1 cellular context compared by ENCODE assay signal in the genomic region with DNA sequence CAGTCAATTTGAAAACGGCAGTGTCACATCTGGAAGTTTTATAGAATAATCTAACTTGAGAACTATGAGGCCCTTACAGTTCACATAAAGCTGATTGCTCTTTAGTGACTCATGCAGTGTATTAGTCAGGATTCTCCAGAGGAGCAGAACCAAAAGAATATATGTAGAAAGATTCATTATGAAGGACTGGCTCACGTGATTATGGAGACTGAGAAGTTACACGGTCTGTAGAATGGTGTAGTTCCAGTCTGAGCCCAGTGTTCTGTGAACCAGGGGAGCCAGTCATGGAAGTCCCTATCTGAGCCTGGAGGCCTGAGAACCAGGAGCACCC.
TF ChIP-seq lines count a peak whose summit lies in the region.

No MANE protein-coding gene starts in this region.

TF ChIP-seq in HepG2, 621 proteins besides CTCF, POLR2A, EP300 and RAD21:
- TF ChIP-seq, protein P1, sequence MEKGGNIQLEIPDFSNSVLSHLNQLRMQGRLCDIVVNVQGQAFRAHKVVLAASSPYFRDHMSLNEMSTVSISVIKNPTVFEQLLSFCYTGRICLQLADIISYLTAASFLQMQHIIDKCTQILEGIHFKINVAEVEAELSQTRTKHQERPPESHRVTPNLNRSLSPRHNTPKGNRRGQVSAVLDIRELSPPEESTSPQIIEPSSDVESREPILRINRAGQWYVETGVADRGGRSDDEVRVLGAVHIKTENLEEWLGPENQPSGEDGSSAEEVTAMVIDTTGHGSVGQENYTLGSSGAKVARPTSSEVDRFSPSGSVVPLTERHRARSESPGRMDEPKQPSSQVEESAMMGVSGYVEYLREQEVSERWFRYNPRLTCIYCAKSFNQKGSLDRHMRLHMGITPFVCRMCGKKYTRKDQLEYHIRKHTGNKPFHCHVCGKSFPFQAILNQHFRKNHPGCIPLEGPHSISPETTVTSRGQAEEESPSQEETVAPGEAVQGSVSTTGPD (CRISPR knock-in tag; IDR thresholded peaks at IDR 0.05): no peak
- TF ChIP-seq YEATS2 (CRISPR knock-in tag; IDR thresholded peaks at IDR 0.05; ENCODE audit: borderline replicate concordance) (no peak), NCOA1 (CRISPR knock-in tag; IDR thresholded peaks at IDR 0.05) (no peak), MBNL3 (CRISPR knock-in tag; conservative IDR thresholded peaks at IDR 0.05) (no peak), NBN (conservative IDR thresholded peaks at IDR 0.05) (no peak), ZNF816 (CRISPR knock-in tag; IDR thresholded peaks at IDR 0.05; ENCODE audit: borderline replicate concordance) (no peak), ASH2L (IDR thresholded peaks at IDR 0.05; ENCODE audit: insufficient read length, low read depth, low read length) (no peak), ZNF629 (CRISPR knock-in tag; conservative IDR thresholded peaks at IDR 0.05) (no peak), ZNF775 (CRISPR knock-in tag; IDR thresholded peaks at IDR 0.05; ENCODE audit: borderline replicate concordance) (no peak), TOE1 (CRISPR knock-in tag; IDR thresholded peaks at IDR 0.05) (no peak)
- TF ChIP-seq, protein P2, sequence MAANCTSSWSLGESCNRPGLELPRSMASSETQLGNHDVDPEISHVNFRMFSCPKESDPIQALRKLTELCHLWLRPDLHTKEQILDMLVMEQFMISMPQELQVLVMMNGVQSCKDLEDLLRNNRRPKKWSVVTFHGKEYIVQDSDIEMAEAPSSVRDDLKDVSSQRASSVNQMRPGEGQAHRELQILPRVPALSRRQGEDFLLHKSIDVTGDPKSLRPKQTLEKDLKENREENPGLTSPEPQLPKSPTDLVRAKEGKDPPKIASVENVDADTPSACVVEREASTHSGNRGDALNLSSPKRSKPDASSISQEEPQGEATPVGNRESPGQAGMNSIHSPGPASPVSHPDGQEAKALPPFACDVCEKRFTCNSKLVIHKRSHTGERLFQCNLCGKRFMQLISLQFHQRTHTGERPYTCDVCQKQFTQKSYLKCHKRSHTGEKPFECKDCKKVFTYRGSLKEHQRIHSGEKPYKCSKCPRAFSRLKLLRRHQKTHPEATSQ (CRISPR knock-in tag; IDR thresholded peaks at IDR 0.05; ENCODE audit: borderline replicate concordance): no peak
TF ChIP-seq in HepG2: peak in this region for 0.
